Comparison of ENCODE assay signal across 8 cellular contexts in genomic region chr10:93495654-93496321, GRCh38. TPM values are rescaled to one million over a fixed set of nuclear protein-coding genes. Genes with fewer than 3 reads are reported as not detected.
DNase-seq lines count a peak whose midpoint lies in the region; ATAC-seq and TF ChIP-seq lines count a peak whose summit lies in the region.

No MANE protein-coding gene starts in this region.

- DNase-seq in DMS53 (lab: John Stamatoyannopoulos, UW) (peak; percentile 58), RKO (ENCODE audit: low spot score) (peak; percentile 46), choroid plexus epithelial cell (ENCODE audit: low read depth) (peak; percentile 52), mesenchymal stem cell (peak; percentile 46), OCI-M2 (lab: John Stamatoyannopoulos, UW; ENCODE audit: unreplicated experiment) (no peak)

- ATAC-seq in GM19463 (IDR thresholded peaks at IDR 0.05; ENCODE audit: unreplicated experiment), result peak; percentile 13
- peak; percentile 2 for ATAC-seq in HG03457 (IDR thresholded peaks at IDR 0.05; ENCODE audit: unreplicated experiment)

- peak overlapping the region; percentile 88 for H3K9ac ChIP-seq in mesenchymal stem cell (ENCODE audit: low read length)

- TF ChIP-seq CTCF in choroid plexus epithelial cell (conservative IDR thresholded peaks at IDR 0.05; ENCODE audit: low read depth, low read length), result no peak

- H2BK12ac ChIP-seq in mesenchymal stem cell (ENCODE audit: low read length in 2 of 2), result no peak overlapping the region

- H3K9me3 ChIP-seq in mesenchymal stem cell (ENCODE audit: control insufficient read depth, low read length), result no peaks in the 10 kb centered on the region

- no peak overlapping the region for H2BK120ac ChIP-seq in mesenchymal stem cell (ENCODE audit: low read depth, low read length)

- H2AFZ ChIP-seq in mesenchymal stem cell (ENCODE audit: low read depth, low read length), result no peak overlapping the region

- H3K23ac ChIP-seq in mesenchymal stem cell (ENCODE audit: low read length in 2 of 2), result peak overlapping the region in 1 of 2 experiments; percentile 46

- H3K27ac ChIP-seq in mesenchymal stem cell (ENCODE audit: low read length, poor library complexity, severe bottlenecking) (peak overlapping the region; percentile 42), urinary bladder (ENCODE audit: low read depth) (peak overlapping the region; percentile 52)

- H3K14ac ChIP-seq in mesenchymal stem cell (ENCODE audit: low read length in 2 of 2), result no peak overlapping the region

- peak overlapping the region; percentile 80 for H3K4me3 ChIP-seq in choroid plexus epithelial cell (ENCODE audit: low read depth, low read length)
- H3K4me3 ChIP-seq in mesenchymal stem cell (ENCODE audit: insufficient read depth in 1 of 2, low read depth in 1 of 2, low read length in 2 of 2), result peak overlapping the region; percentile 70 to 86
- H3K4me3 ChIP-seq in urinary bladder (ENCODE audit: low read depth, low read length), result peak overlapping the region; percentile 61

- peak overlapping the region; percentile 59 for H3K4me2 ChIP-seq in mesenchymal stem cell (ENCODE audit: low read length, poor library complexity, severe bottlenecking)

- H2BK15ac ChIP-seq in mesenchymal stem cell (ENCODE audit: low read depth, poor library complexity, severe bottlenecking), result no peak overlapping the region

- no peaks in the 10 kb centered on the region for H3K27me3 ChIP-seq in mesenchymal stem cell (ENCODE audit: control insufficient read depth in 1 of 2, insufficient read depth in 1 of 2, low read length in 2 of 2)

- H2AK5ac ChIP-seq in mesenchymal stem cell (ENCODE audit: low read length, severe bottlenecking), result no peak overlapping the region

- H4K91ac ChIP-seq in mesenchymal stem cell (ENCODE audit: low read length), result no peak overlapping the region

- peaks cover 3% of the 10 kb centered on the region for H3K79me1 ChIP-seq in mesenchymal stem cell (replicated peaks; ENCODE audit: low read length, poor library complexity, severe bottlenecking)

- H4K8ac ChIP-seq in mesenchymal stem cell (ENCODE audit: low read length), result no peak overlapping the region

- H3K4ac ChIP-seq in mesenchymal stem cell (ENCODE audit: low read depth in 1 of 2, low read length in 2 of 2), result peak overlapping the region in 1 of 2 experiments; percentile 47

- H3K4me1 ChIP-seq in mesenchymal stem cell (ENCODE audit: control insufficient read depth, insufficient read depth, low read depth, low read length), result no peaks in the 10 kb centered on the region
- no peaks in the 10 kb centered on the region for H3K4me1 ChIP-seq in urinary bladder (ENCODE audit: insufficient read depth)

- peak overlapping the region; percentile 55 to 71 for H3K18ac ChIP-seq in mesenchymal stem cell (ENCODE audit: low read depth in 1 of 2, low read length in 2 of 2)

- no peak overlapping the region for H2BK5ac ChIP-seq in mesenchymal stem cell (ENCODE audit: low read depth, low read length, poor library complexity, severe bottlenecking)

- 6% methylated on average over 25 of the region's 28 CpGs for WGBS in mesenchymal stem cell
- WGBS in urinary bladder, result under 1% methylated on average over 28 of the region's 28 CpGs

- H3K36me3 ChIP-seq in mesenchymal stem cell (ENCODE audit: control insufficient read depth in 1 of 2, insufficient read depth in 2 of 2, low read depth in 1 of 2, low read length in 2 of 2) (no peaks in the 10 kb centered on the region), urinary bladder (ENCODE audit: insufficient read depth) (no peaks in the 10 kb centered on the region)

RNA-seq across cellular contexts. Expression of gene CEP55, which starts 0.6 kb away (rescaled TPM):
- polyA plus RNA-seq in mesenchymal stem cell (2013, experiment 1 of 2), result 8.3 TPM
- polyA plus RNA-seq in mesenchymal stem cell (2013, experiment 2 of 2), result 8.3 TPM
- total RNA-seq in urinary bladder, result 23.6 TPM
- 0.48 TPM for polyA plus RNA-seq in urinary bladder

RNA-seq across cellular contexts. Expression of gene MYOF, which starts 13.7 kb away (rescaled TPM):
- polyA plus RNA-seq in mesenchymal stem cell (2013, experiment 1 of 2), result 151 TPM
- 144 TPM for polyA plus RNA-seq in mesenchymal stem cell (2013, experiment 2 of 2)
- total RNA-seq in urinary bladder, result 99.1 TPM
- 61.3 TPM for polyA plus RNA-seq in urinary bladder
